22 cellular contexts compared by ENCODE assay signal in genomic region chr22:48715511-48715910, GRCh38.
"Had no signal": no experiment of that assay in that cellular context is flagged by ENCODE, and none has a peak within 500 bp of the region (broad histone marks: within the 10 kb centered on the region; RNA-seq: fewer than 3 reads in every experiment).

No MANE protein-coding gene starts in this region.

- H3K27me3 ChIP-seq: SJCRH30 had no signal

- H3K27me3 Mint-ChIP-seq: IgD-negative memory B cell had no signal

- H3K4me1 ChIP-seq: SJCRH30 had no signal

- H3K36me3 ChIP-seq: SJCRH30 had no signal

- DNase-seq: Kasumi-1, MM.1S, NCI-H1092 treated with DMSO at 0.1 percent for 48 hours, NCI-H1436, NCI-H187, NCI-H2029, NCI-H2081 treated with DMSO at 0.1 percent for 48 hours, NCI-H2171, NCI-H226, NCI-H446, NCI-H510A, NCI-H524 treated with DMSO at 0.1 percent for 48 hours, NCI-H69, NCI-H774, RPMI8226, SHP77 treated with DMSO at 0.1 percent for 48 hours, SJCRH30 had no signal

- H3K4me3 ChIP-seq: K562, SJCRH30 had no signal

- H3K9me3 ChIP-seq: SJCRH30 had no signal

- H3K4me1 Mint-ChIP-seq: IgD-negative memory B cell had no signal

- H3K4me3 Mint-ChIP-seq: IgD-negative memory B cell had no signal

- H3K27ac ChIP-seq: HL-60, KMS-11, SJCRH30 had no signal

- ATAC-seq: K562, SK-N-SH treated with all-trans-retinoic acid at 6 μM for 48 hours had no signal
